Comparison of ENCODE assay signal across 8 cellular contexts in genomic region chr11:94767701-94768601, GRCh38. TPM values are rescaled to one million over a fixed set of nuclear protein-coding genes. Genes with fewer than 3 reads are reported as not detected.
DNase-seq lines count a peak whose midpoint lies in the region; ATAC-seq, FAIRE-seq and TF ChIP-seq lines count a peak whose summit lies in the region.

Gene AMOTL1, plus strand, starts transcription at chr11:94768356. Its CDS starts 156 bp downstream, at chr11:94768512.

- no peaks in the 10 kb centered on the region for H3K9me3 Mint-ChIP-seq in T-cell

- H3K4me3 Mint-ChIP-seq in T-cell, result peak within 1 kb of the TSS in 2 of 3 donors; percentile 52 to 59

- peak in 3 of 4 experiments; percentile 30 to 68 (median 32) for ATAC-seq in T-cell (replicated peaks in 1 of 4)

- no peaks in the 10 kb centered on the region for H3K36me3 Mint-ChIP-seq in T-cell

- H3K27ac Mint-ChIP-seq in T-cell, result no peak within 1 kb of the TSS

- no peak for FAIRE-seq in GM12892 (lab: Jason Lieb, UNC)

- CTCF ChIA-PET in T-cell (lab: Charles Lee), result no interaction called here

- POLR2A ChIA-PET in T-cell (lab: Charles Lee), result no interaction called here

- peaks cover 8 to 12% (median 10%) of the 10 kb centered on the region in 3 donors for H3K4me1 Mint-ChIP-seq in T-cell

- peaks cover 28 to 43% of the 10 kb centered on the region in 2 donors for H3K27me3 Mint-ChIP-seq in T-cell

- DNase-seq in G401 (ENCODE audit: low spot score), result peak; percentile 88
- DNase-seq in H4 (ENCODE audit: low spot score), result peak; percentile 57
- peak; percentile 83 for DNase-seq in NCI-H1048 (lab: John Stamatoyannopoulos, UW)
- peak in 10 of 34 experiments; percentile 2 to 33 (median 6) for DNase-seq in T-cell
- DNase-seq in dermis blood vessel endothelial cell, result peak; percentile 90
- peak; percentile 24 for DNase-seq in stimulated activated CD4-positive, alpha-beta T cell treated with anti-CD3 and anti-CD28 coated beads, Interleukin-1b, Interleukin-23, amount 100 ng/mL, for 48 hours
- no peak for DNase-seq in GM12892 (ENCODE audit: insufficient read length)

- in situ Hi-C loops in G401 (cut with HindIII; ENCODE audit: low sequenced_read_pairs), result no loop called here

- no peaks in the 10 kb centered on the region for H3K27me3 ChIP-seq in layer of hippocampus (ENCODE audit: control insufficient read depth, insufficient read depth, low read length)

- peak within 1 kb of the TSS; percentile 54 for H3K27ac ChIP-seq in layer of hippocampus (ENCODE audit: low read depth, low read length)

- TF ChIP-seq POLR2A in GM12892 (IDR thresholded peaks at IDR 0.05; ENCODE audit: low read depth, low read length), result no peak

RNA-seq across cellular contexts. Expression of gene AMOTL1, which starts in this region (rescaled TPM):
- total RNA-seq in G401 (2014; rRNA removed; shearing (Covaris generic)), result 33.0 and 45.9 TPM in 2 replicates
- total RNA-seq in H4 (2014; rRNA removed; shearing (Covaris generic)), result 1.5 and 2.6 TPM in 2 replicates
- total RNA-seq in T-cell (1 to 10 TPM in 1 of 5 donors, under 1 TPM in 4; 0.07 to 1.2 (median 0.35) TPM), dermis blood vessel endothelial cell (38.1 and 53.4 TPM in 2 replicates)
- 0.02 TPM for polyA plus RNA-seq in GM12892 (2012; ENCODE audit: missing spikeins)
